ENCODE assay signal across 1 cellular context in genomic region chr11:67507891-67508485, GRCh38.
A peak's percentile ranks its signal among the peaks of the same experiment; 100 is the strongest.
TF ChIP-seq lines count a peak whose summit lies in the region.

TSS of gene CDK2AP2 (minus strand) at chr11:67508162. CDS start at chr11:67508082, 80 bp downstream.

TF ChIP-seq in WTC11, 78 proteins besides CTCF, POLR2A, EP300 and RAD21 (continued from another document and continues in another):
- TF ChIP-seq FOXJ3 (CRISPR knock-in tag; IDR thresholded peaks at IDR 0.05; ENCODE audit: borderline replicate concordance), result no peak
- 0 out of 2 replicates have a peak, but pooled peaks have one; percentile 12 for TF ChIP-seq SMAD4 (CRISPR knock-in tag; IDR thresholded peaks at IDR 0.05)
- TF ChIP-seq USF2 (CRISPR knock-in tag; IDR thresholded peaks at IDR 0.05), result no peak
- TF ChIP-seq, protein P1, sequence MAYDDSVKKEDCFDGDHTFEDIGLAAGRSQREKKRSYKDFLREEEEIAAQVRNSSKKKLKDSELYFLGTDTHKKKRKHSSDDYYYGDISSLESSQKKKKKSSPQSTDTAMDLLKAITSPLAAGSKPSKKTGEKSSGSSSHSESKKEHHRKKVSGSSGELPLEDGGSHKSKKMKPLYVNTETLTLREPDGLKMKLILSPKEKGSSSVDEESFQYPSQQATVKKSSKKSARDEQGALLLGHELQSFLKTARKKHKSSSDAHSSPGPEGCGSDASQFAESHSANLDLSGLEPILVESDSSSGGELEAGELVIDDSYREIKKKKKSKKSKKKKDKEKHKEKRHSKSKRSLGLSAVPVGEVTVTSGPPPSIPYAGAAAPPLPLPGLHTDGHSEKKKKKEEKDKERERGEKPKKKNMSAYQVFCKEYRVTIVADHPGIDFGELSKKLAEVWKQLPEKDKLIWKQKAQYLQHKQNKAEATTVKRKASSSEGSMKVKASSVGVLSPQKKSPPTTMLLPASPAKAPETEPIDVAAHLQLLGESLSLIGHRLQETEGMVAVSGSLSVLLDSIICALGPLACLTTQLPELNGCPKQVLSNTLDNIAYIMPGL (CRISPR knock-in tag; IDR thresholded peaks at IDR 0.05), result peak; percentile 60; the same call in 1 of the 2 replicates
- TF ChIP-seq, protein P2, sequence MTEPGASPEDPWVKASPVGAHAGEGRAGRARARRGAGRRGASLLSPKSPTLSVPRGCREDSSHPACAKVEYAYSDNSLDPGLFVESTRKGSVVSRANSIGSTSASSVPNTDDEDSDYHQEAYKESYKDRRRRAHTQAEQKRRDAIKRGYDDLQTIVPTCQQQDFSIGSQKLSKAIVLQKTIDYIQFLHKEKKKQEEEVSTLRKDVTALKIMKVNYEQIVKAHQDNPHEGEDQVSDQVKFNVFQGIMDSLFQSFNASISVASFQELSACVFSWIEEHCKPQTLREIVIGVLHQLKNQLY (CRISPR knock-in tag; IDR thresholded peaks at IDR 0.05), result no peak
- TF ChIP-seq ATF3 (CRISPR knock-in tag; conservative IDR thresholded peaks at IDR 0.05), result no peak
- no peak for TF ChIP-seq IRF2 (CRISPR knock-in tag; IDR thresholded peaks at IDR 0.05; ENCODE audit: borderline replicate concordance, low read depth)
- TF ChIP-seq SMAD3 (CRISPR knock-in tag; IDR thresholded peaks at IDR 0.05; ENCODE audit: borderline replicate concordance), result no peak
- TF ChIP-seq TCF7 (CRISPR knock-in tag; IDR thresholded peaks at IDR 0.05; ENCODE audit: low read depth), result no peak
- TF ChIP-seq GRHL2 (CRISPR knock-in tag; IDR thresholded peaks at IDR 0.05; ENCODE audit: insufficient replicate concordance, severe bottlenecking), result no peak
- TF ChIP-seq NFATC4 (CRISPR knock-in tag; IDR thresholded peaks at IDR 0.05), result no peak
- no peak for TF ChIP-seq ZNF232 (CRISPR knock-in tag; IDR thresholded peaks at IDR 0.05)
- TF ChIP-seq, protein P3, sequence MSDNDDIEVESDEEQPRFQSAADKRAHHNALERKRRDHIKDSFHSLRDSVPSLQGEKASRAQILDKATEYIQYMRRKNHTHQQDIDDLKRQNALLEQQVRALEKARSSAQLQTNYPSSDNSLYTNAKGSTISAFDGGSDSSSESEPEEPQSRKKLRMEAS (CRISPR knock-in tag; IDR thresholded peaks at IDR 0.05), result peak; percentile 24; the same call in 1 of the 2 replicates
- TF ChIP-seq, protein P4, sequence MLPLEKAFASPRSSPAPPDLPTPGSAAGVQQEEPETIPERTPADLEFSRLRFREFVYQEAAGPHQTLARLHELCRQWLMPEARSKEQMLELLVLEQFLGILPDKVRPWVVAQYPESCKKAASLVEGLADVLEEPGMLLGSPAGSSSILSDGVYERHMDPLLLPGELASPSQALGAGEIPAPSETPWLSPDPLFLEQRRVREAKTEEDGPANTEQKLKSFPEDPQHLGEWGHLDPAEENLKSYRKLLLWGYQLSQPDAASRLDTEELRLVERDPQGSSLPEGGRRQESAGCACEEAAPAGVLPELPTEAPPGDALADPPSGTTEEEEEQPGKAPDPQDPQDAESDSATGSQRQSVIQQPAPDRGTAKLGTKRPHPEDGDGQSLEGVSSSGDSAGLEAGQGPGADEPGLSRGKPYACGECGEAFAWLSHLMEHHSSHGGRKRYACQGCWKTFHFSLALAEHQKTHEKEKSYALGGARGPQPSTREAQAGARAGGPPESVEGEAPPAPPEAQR (CRISPR knock-in tag; IDR thresholded peaks at IDR 0.05), result no peak
- no peak for TF ChIP-seq ZNF317 (CRISPR knock-in tag; IDR thresholded peaks at IDR 0.05; ENCODE audit: borderline replicate concordance, low read depth)
- TF ChIP-seq, protein P5, sequence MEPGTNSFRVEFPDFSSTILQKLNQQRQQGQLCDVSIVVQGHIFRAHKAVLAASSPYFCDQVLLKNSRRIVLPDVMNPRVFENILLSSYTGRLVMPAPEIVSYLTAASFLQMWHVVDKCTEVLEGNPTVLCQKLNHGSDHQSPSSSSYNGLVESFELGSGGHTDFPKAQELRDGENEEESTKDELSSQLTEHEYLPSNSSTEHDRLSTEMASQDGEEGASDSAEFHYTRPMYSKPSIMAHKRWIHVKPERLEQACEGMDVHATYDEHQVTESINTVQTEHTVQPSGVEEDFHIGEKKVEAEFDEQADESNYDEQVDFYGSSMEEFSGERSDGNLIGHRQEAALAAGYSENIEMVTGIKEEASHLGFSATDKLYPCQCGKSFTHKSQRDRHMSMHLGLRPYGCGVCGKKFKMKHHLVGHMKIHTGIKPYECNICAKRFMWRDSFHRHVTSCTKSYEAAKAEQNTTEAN (CRISPR knock-in tag; IDR thresholded peaks at IDR 0.05), result no peak
- no peak for TF ChIP-seq NR3C1 (CRISPR knock-in tag; conservative IDR thresholded peaks at IDR 0.05; ENCODE audit: low read depth)
- 0 out of 2 replicates have a peak, but pooled peaks have one; percentile 19 for TF ChIP-seq CBFB (CRISPR knock-in tag; IDR thresholded peaks at IDR 0.05; ENCODE audit: low read depth)
- no peak for TF ChIP-seq TP53 (CRISPR knock-in tag; IDR thresholded peaks at IDR 0.05)
- TF ChIP-seq E2F4 (CRISPR knock-in tag; IDR thresholded peaks at IDR 0.05; ENCODE audit: borderline replicate concordance, low read depth), result no peak
- no peak; the same call in none of the 2 replicates for TF ChIP-seq FOXP4 (CRISPR knock-in tag; IDR thresholded peaks at IDR 0.05)
- TF ChIP-seq ZNF396 (CRISPR knock-in tag; IDR thresholded peaks at IDR 0.05; ENCODE audit: borderline replicate concordance), result no peak
- no peak for TF ChIP-seq ATF2 (CRISPR knock-in tag; IDR thresholded peaks at IDR 0.05; ENCODE audit: borderline replicate concordance, low read depth)
- no peak for TF ChIP-seq NR2C2 (CRISPR knock-in tag; IDR thresholded peaks at IDR 0.05)
- no peak for TF ChIP-seq HMGA2 (CRISPR knock-in tag; IDR thresholded peaks at IDR 0.05)
- no peak for TF ChIP-seq PREB (CRISPR knock-in tag; IDR thresholded peaks at IDR 0.05; ENCODE audit: borderline replicate concordance)
- no peak for TF ChIP-seq JAZF1 (CRISPR knock-in tag; IDR thresholded peaks at IDR 0.05)
- TF ChIP-seq CREM (CRISPR knock-in tag; IDR thresholded peaks at IDR 0.05), result no peak
- TF ChIP-seq NFYB (CRISPR knock-in tag; conservative IDR thresholded peaks at IDR 0.05; ENCODE audit: low read depth), result peak; percentile 99
- no peak for TF ChIP-seq KAT7 (CRISPR knock-in tag; IDR thresholded peaks at IDR 0.05; ENCODE audit: borderline replicate concordance)
- no peak for TF ChIP-seq ZMAT4 (CRISPR knock-in tag; IDR thresholded peaks at IDR 0.05)
- TF ChIP-seq, protein P6, sequence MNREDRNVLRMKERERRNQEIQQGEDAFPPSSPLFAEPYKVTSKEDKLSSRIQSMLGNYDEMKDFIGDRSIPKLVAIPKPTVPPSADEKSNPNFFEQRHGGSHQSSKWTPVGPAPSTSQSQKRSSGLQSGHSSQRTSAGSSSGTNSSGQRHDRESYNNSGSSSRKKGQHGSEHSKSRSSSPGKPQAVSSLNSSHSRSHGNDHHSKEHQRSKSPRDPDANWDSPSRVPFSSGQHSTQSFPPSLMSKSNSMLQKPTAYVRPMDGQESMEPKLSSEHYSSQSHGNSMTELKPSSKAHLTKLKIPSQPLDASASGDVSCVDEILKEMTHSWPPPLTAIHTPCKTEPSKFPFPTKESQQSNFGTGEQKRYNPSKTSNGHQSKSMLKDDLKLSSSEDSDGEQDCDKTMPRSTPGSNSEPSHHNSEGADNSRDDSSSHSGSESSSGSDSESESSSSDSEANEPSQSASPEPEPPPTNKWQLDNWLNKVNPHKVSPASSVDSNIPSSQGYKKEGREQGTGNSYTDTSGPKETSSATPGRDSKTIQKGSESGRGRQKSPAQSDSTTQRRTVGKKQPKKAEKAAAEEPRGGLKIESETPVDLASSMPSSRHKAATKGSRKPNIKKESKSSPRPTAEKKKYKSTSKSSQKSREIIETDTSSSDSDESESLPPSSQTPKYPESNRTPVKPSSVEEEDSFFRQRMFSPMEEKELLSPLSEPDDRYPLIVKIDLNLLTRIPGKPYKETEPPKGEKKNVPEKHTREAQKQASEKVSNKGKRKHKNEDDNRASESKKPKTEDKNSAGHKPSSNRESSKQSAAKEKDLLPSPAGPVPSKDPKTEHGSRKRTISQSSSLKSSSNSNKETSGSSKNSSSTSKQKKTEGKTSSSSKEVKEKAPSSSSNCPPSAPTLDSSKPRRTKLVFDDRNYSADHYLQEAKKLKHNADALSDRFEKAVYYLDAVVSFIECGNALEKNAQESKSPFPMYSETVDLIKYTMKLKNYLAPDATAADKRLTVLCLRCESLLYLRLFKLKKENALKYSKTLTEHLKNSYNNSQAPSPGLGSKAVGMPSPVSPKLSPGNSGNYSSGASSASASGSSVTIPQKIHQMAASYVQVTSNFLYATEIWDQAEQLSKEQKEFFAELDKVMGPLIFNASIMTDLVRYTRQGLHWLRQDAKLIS (CRISPR knock-in tag; IDR thresholded peaks at IDR 0.05; ENCODE audit: borderline replicate concordance), result no peak
- no peak for TF ChIP-seq RELA (CRISPR knock-in tag; IDR thresholded peaks at IDR 0.05; ENCODE audit: borderline replicate concordance)
- TF ChIP-seq, protein P7, sequence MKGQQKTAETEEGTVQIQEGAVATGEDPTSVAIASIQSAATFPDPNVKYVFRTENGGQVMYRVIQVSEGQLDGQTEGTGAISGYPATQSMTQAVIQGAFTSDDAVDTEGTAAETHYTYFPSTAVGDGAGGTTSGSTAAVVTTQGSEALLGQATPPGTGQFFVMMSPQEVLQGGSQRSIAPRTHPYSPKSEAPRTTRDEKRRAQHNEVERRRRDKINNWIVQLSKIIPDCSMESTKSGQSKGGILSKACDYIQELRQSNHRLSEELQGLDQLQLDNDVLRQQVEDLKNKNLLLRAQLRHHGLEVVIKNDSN (CRISPR knock-in tag; IDR thresholded peaks at IDR 0.05), result no peak
- TF ChIP-seq ATF1 (CRISPR knock-in tag; IDR thresholded peaks at IDR 0.05), result no peak
- no peak for TF ChIP-seq ZNF671 (CRISPR knock-in tag; IDR thresholded peaks at IDR 0.05)
- TF ChIP-seq ESRRA (CRISPR knock-in tag; IDR thresholded peaks at IDR 0.05; ENCODE audit: borderline replicate concordance), result no peak
- TF ChIP-seq, protein P8, sequence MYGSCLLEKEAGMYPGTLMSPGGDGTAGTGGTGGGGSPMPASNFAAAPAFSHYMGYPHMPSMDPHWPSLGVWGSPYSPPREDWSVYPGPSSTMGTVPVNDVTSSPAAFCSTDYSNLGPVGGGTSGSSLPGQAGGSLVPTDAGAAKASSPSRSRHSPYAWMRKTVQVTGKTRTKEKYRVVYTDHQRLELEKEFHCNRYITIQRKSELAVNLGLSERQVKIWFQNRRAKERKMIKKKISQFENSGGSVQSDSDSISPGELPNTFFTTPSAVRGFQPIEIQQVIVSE (CRISPR knock-in tag; IDR thresholded peaks at IDR 0.05; ENCODE audit: borderline replicate concordance), result no peak
- TF ChIP-seq ZBTB21 (CRISPR knock-in tag; IDR thresholded peaks at IDR 0.05; ENCODE audit: borderline replicate concordance), result no peak
